ENCODE assay signal across 1 cellular context in genomic region chr13:113273856-113274590, GRCh38.
TF ChIP-seq lines count a peak whose summit lies in the region.

No MANE protein-coding gene starts in this region.

TF ChIP-seq in SK-N-SH, 30 proteins besides CTCF, POLR2A, EP300 and RAD21 (continued from another document):
- no peak for TF ChIP-seq IRF3 (IDR thresholded peaks at IDR 0.05; ENCODE audit: low read depth, low read length)
- TF ChIP-seq CHD2 (IDR thresholded peaks at IDR 0.05; ENCODE audit: low read length, partially characterized antibody) = no peak
- no peak for TF ChIP-seq EZH2phosphoT487 (IDR thresholded peaks at IDR 0.05; ENCODE audit: borderline replicate concordance, low read depth)
- no peak for TF ChIP-seq GATA2 (CRISPR knock-in tag; IDR thresholded peaks at IDR 0.05)
- no peak for TF ChIP-seq SIN3A (IDR thresholded peaks at IDR 0.05; ENCODE audit: borderline replicate concordance, low read depth, low read length)
- TF ChIP-seq RFX5 (IDR thresholded peaks at IDR 0.05; ENCODE audit: low read length) = no peak
- no peak for TF ChIP-seq MAX (IDR thresholded peaks at IDR 0.05; ENCODE audit: low read depth)
- no peak for TF ChIP-seq RCOR1 (IDR thresholded peaks at IDR 0.05; ENCODE audit: low read length)
